Comparison of ENCODE assay signal across 1 cellular context in the genomic region with DNA sequence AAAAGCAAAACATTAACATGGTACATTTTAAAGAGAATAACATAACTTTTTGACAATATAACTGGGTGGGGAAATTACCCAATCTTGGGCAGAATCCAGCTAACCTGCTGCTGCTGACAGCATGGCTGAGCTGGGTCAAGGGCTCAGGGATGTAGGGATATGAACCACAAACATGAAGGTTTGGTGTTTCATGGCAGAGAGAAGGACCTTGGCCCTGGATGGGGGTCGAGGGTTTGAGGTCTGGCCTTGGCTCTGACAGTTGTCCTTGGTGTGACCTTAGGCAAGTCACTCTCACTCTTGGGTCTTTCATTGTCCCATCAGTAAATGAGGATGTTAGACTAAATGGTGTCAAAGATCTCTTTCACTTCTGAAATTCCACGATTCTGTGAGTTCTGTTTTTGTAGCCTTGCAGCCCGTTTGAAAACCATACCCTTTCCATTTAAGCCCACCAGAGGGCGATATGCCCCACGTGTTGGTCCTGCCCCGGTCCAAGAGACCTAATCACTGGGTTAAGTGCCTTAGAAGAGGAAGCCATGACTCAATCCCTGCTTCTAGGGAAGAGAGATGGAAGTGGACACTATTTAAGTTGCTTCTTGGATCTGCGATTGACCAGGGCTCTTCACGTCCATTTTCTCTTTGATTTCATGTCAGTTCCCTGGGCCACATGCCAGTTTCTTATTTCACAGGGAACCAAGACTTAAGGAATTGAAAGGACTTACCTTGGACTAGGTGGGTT.
TF ChIP-seq lines count a peak whose summit lies in the region.

No MANE protein-coding gene starts in this region.

TF ChIP-seq in SK-N-SH treated with all-trans-retinoic acid at 6 μM for 48 hours, 23 proteins besides CTCF, POLR2A, EP300 and RAD21 (continued from another document):
- TF ChIP-seq, protein P1, sequence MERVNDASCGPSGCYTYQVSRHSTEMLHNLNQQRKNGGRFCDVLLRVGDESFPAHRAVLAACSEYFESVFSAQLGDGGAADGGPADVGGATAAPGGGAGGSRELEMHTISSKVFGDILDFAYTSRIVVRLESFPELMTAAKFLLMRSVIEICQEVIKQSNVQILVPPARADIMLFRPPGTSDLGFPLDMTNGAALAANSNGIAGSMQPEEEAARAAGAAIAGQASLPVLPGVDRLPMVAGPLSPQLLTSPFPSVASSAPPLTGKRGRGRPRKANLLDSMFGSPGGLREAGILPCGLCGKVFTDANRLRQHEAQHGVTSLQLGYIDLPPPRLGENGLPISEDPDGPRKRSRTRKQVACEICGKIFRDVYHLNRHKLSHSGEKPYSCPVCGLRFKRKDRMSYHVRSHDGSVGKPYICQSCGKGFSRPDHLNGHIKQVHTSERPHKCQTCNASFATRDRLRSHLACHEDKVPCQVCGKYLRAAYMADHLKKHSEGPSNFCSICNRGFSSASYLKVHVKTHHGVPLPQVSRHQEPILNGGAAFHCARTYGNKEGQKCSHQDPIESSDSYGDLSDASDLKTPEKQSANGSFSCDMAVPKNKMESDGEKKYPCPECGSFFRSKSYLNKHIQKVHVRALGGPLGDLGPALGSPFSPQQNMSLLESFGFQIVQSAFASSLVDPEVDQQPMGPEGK (CRISPR knock-in tag; IDR thresholded peaks at IDR 0.05; ENCODE audit: borderline replicate concordance) = no peak
- TF ChIP-seq, protein P2, sequence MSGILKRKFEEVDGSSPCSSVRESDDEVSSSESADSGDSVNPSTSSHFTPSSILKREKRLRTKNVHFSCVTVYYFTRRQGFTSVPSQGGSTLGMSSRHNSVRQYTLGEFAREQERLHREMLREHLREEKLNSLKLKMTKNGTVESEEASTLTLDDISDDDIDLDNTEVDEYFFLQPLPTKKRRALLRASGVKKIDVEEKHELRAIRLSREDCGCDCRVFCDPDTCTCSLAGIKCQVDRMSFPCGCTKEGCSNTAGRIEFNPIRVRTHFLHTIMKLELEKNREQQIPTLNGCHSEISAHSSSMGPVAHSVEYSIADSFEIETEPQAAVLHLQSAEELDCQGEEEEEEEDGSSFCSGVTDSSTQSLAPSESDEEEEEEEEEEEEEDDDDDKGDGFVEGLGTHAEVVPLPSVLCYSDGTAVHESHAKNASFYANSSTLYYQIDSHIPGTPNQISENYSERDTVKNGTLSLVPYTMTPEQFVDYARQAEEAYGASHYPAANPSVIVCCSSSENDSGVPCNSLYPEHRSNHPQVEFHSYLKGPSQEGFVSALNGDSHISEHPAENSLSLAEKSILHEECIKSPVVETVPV (CRISPR knock-in tag; IDR thresholded peaks at IDR 0.05) = no peak
- no peak for TF ChIP-seq ESRRG (CRISPR knock-in tag; IDR thresholded peaks at IDR 0.05)
- no peak for TF ChIP-seq RARB (CRISPR knock-in tag; IDR thresholded peaks at IDR 0.05)
